Comparison of ENCODE assay signal across 1 cellular context in the genomic region with DNA sequence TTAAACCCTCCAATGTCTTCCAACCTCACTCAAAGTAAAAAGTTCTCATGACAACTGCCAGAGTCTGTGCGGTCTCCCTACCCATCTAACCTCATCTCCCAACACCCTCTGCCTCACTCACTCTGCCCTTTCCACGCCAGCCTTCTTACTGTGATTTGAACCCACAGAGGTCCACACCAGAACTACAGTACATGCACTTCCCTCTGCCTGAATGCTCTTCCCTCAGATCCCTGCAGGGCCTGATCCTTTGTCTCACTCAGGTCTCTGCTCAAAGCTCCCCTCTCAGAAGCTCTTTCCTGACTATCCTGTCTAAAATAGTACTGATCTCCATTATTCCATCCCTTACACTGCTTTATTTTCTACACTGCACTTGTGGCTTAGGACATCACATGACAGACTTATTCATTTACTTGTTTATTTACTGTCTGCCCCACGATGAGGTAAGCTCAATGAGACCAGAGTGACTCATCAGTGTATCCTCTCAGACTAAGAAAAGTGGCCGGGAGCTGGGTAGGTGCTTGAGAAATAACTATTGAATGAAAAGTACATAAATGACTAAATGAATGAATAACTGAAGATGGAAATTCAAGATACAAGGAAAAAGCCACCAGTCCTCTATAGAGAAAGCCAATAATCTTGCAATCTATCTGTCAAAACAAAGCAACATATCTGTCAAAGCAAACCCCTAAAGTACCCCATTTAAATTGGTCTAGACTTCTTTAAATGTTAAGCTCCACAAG.
TF ChIP-seq lines count a peak whose summit lies in the region.

No MANE protein-coding gene starts in this region.

TF ChIP-seq in A549, 52 proteins besides CTCF, POLR2A, EP300 and RAD21 (continued from another document):
- TF ChIP-seq FOSB (CRISPR knock-in tag; IDR thresholded peaks at IDR 0.05), result no peak
- no peak for TF ChIP-seq REST (IDR thresholded peaks at IDR 0.05)
- no peak for TF ChIP-seq CHD4 (IDR thresholded peaks at IDR 0.05; ENCODE audit: borderline replicate concordance)
- no peak for TF ChIP-seq RNF2 (IDR thresholded peaks at IDR 0.05; ENCODE audit: borderline replicate concordance, low read depth)
- TF ChIP-seq, protein P1, sequence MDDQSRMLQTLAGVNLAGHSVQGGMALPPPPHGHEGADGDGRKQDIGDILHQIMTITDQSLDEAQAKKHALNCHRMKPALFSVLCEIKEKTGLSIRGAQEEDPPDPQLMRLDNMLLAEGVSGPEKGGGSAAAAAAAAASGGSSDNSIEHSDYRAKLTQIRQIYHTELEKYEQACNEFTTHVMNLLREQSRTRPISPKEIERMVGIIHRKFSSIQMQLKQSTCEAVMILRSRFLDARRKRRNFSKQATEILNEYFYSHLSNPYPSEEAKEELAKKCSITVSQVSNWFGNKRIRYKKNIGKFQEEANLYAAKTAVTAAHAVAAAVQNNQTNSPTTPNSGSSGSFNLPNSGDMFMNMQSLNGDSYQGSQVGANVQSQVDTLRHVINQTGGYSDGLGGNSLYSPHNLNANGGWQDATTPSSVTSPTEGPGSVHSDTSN (IDR thresholded peaks at IDR 0.05), result 0 out of 2 replicates have a peak, but pooled peaks have one; percentile 47
- TF ChIP-seq RARB (CRISPR knock-in tag; IDR thresholded peaks at IDR 0.05), result no peak
- TF ChIP-seq CBX8 (IDR thresholded peaks at IDR 0.05), result no peak
- no peak for TF ChIP-seq ZNF302 (CRISPR knock-in tag; IDR thresholded peaks at IDR 0.05)
- TF ChIP-seq, protein P2, sequence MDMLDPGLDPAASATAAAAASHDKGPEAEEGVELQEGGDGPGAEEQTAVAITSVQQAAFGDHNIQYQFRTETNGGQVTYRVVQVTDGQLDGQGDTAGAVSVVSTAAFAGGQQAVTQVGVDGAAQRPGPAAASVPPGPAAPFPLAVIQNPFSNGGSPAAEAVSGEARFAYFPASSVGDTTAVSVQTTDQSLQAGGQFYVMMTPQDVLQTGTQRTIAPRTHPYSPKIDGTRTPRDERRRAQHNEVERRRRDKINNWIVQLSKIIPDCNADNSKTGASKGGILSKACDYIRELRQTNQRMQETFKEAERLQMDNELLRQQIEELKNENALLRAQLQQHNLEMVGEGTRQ (IDR thresholded peaks at IDR 0.05), result peak; percentile 84
- no peak for TF ChIP-seq KDM1A (IDR thresholded peaks at IDR 0.05; ENCODE audit: low read depth)
- peak; percentile 18; the same call in 1 of the 2 replicates for TF ChIP-seq RFX5 (IDR thresholded peaks at IDR 0.05)
- TF ChIP-seq, protein P3, sequence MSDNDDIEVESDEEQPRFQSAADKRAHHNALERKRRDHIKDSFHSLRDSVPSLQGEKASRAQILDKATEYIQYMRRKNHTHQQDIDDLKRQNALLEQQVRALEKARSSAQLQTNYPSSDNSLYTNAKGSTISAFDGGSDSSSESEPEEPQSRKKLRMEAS (IDR thresholded peaks at IDR 0.05), result peak; percentile 87
- TF ChIP-seq POLR2AphosphoS2 (conservative IDR thresholded peaks at IDR 0.05; ENCODE audit: low read length), result no peak
- no peak for TF ChIP-seq NPAS2 (CRISPR knock-in tag; IDR thresholded peaks at IDR 0.05; ENCODE audit: borderline replicate concordance)
- no peak for TF ChIP-seq TFCP2L1 (CRISPR knock-in tag; IDR thresholded peaks at IDR 0.05)
- peak; percentile 99 for TF ChIP-seq JUNB (IDR thresholded peaks at IDR 0.05)
- no peak for TF ChIP-seq CBX2 (IDR thresholded peaks at IDR 0.05; ENCODE audit: borderline replicate concordance, low read depth)
- TF ChIP-seq CEBPB (IDR thresholded peaks at IDR 0.05), result peak; percentile 79 to 95
- TF ChIP-seq, protein P4, sequence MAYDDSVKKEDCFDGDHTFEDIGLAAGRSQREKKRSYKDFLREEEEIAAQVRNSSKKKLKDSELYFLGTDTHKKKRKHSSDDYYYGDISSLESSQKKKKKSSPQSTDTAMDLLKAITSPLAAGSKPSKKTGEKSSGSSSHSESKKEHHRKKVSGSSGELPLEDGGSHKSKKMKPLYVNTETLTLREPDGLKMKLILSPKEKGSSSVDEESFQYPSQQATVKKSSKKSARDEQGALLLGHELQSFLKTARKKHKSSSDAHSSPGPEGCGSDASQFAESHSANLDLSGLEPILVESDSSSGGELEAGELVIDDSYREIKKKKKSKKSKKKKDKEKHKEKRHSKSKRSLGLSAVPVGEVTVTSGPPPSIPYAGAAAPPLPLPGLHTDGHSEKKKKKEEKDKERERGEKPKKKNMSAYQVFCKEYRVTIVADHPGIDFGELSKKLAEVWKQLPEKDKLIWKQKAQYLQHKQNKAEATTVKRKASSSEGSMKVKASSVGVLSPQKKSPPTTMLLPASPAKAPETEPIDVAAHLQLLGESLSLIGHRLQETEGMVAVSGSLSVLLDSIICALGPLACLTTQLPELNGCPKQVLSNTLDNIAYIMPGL (CRISPR knock-in tag; IDR thresholded peaks at IDR 0.05; ENCODE audit: borderline replicate concordance), result no peak
- TF ChIP-seq MAZ (IDR thresholded peaks at IDR 0.05; ENCODE audit: borderline replicate concordance, low read depth, low read length), result no peak
- TF ChIP-seq MYC (IDR thresholded peaks at IDR 0.05; ENCODE audit: borderline replicate concordance, low read length), result no peak
- TF ChIP-seq MAFK (IDR thresholded peaks at IDR 0.05; ENCODE audit: partially characterized antibody), result peak; percentile 58
- TF ChIP-seq BHLHE40 (IDR thresholded peaks at IDR 0.05; ENCODE audit: low read depth, low read length), result no peak
- TF ChIP-seq HOXB5 (CRISPR knock-in tag; IDR thresholded peaks at IDR 0.05), result no peak
- no peak for TF ChIP-seq ZSCAN20 (CRISPR knock-in tag; IDR thresholded peaks at IDR 0.05)
- TF ChIP-seq E2F6 (IDR thresholded peaks at IDR 0.05; ENCODE audit: borderline replicate concordance, low read depth), result no peak
- TF ChIP-seq HES2 (IDR thresholded peaks at IDR 0.05), result 0 out of 2 replicates have a peak, but pooled peaks have one; percentile 25
- no peak for TF ChIP-seq NFE2L2 (conservative IDR thresholded peaks at IDR 0.05; ENCODE audit: low read length)
TF ChIP-seq in A549: peak in this region for 14.
